ENCODE assay signal across 15 cellular contexts in genomic region chr12:5377997-5378596, GRCh38. TPM values are rescaled to one million over a fixed set of nuclear protein-coding genes. Genes with fewer than 3 reads are reported as not detected.
DNase-seq lines count a peak whose midpoint lies in the region; ATAC-seq, FAIRE-seq and TF ChIP-seq lines count a peak whose summit lies in the region.
"Had no signal": no experiment of that assay in that cellular context is flagged by ENCODE, and none has a peak within 500 bp of the region (broad histone marks: within the 10 kb centered on the region; RNA-seq: fewer than 3 reads in every experiment).

No MANE protein-coding gene starts in this region.

- H3K79me2 ChIP-seq in K562 (ENCODE audit: control insufficient read depth, insufficient read depth, low read length): no peaks in the 10 kb centered on the region

- H3K27ac Mint-ChIP-seq in activated CD4-positive, alpha-beta memory T cell treated with anti-CD3 and anti-CD28 coated beads, Interleukin-2, amount 10 ng/mL, durations not matched to agents 7 days and 5 days: no peak overlapping the region
- no peak overlapping the region for H3K27ac Mint-ChIP-seq in T-helper 17 cell
- H3K27ac Mint-ChIP-seq: activated CD4-positive, alpha-beta memory T cell treated with anti-CD3 and anti-CD28 coated beads for 36 hours; activated T-helper 2 cell treated with anti-CD3 and anti-CD28 coated beads, Interferon-gamma antibody, Interleukin-2, Interleukin-4, amounts not matched to agents 10 μg/mL and 5 μg/mL and 100 μg/mL, durations not matched to agents 14 hours and 24 hours and 36 hours; CD4-positive, CD25-positive, alpha-beta regulatory T cell had no signal

- intact Hi-C loops in K562 (cut with micrococcal nuclease): no loop called here

- no TSS peak for BruUV-seq in K562 (replicated peaks; lab: Mats Ljungman, UMichigan)

- H3K4me1 ChIP-seq in K562 (replicated peaks in 1 of 2; ENCODE audit: control insufficient read depth in 2 of 2, insufficient read depth in 2 of 2, low read length in 2 of 2): no peaks in the 10 kb centered on the region

- TF ChIP-seq EP300 in K562 (IDR thresholded peaks at IDR 0.05; ENCODE audit: low read length): no peak

- H3K9me1 ChIP-seq in K562 (ENCODE audit: control insufficient read depth, insufficient read depth, low read length): no peaks in the 10 kb centered on the region

- no peak overlapping the region for H3K4me3 Mint-ChIP-seq in activated CD4-positive, alpha-beta memory T cell treated with anti-CD3 and anti-CD28 coated beads, Interleukin-2, amount 10 ng/mL, durations not matched to agents 7 days and 5 days
- no peak overlapping the region for H3K4me3 Mint-ChIP-seq in T-helper 17 cell
- H3K4me3 Mint-ChIP-seq: activated CD4-positive, alpha-beta memory T cell treated with anti-CD3 and anti-CD28 coated beads for 36 hours; CD4-positive, CD25-positive, alpha-beta regulatory T cell had no signal

- TF ChIP-seq POLR2A in K562 (conservative IDR thresholded peaks at IDR 0.05): no peak

- no peaks in the 10 kb centered on the region for H3K4me1 Mint-ChIP-seq in activated CD4-positive, alpha-beta memory T cell treated with anti-CD3 and anti-CD28 coated beads, Interleukin-2, amount 10 ng/mL, durations not matched to agents 7 days and 5 days
- no peaks in the 10 kb centered on the region for H3K4me1 Mint-ChIP-seq in T-helper 17 cell
- H3K4me1 Mint-ChIP-seq: CD4-positive, CD25-positive, alpha-beta regulatory T cell had no signal

- in situ Hi-C loops in K562 (cut with MboI): no loop called here

- H3K36me3 Mint-ChIP-seq in activated CD4-positive, alpha-beta memory T cell treated with anti-CD3 and anti-CD28 coated beads, Interleukin-2, amount 10 ng/mL, durations not matched to agents 7 days and 5 days (ENCODE audit: low read depth): no peaks in the 10 kb centered on the region
- no peaks in the 10 kb centered on the region for H3K36me3 Mint-ChIP-seq in T-helper 17 cell (ENCODE audit: low read depth)
- H3K36me3 Mint-ChIP-seq: activated CD4-positive, alpha-beta memory T cell treated with anti-CD3 and anti-CD28 coated beads for 36 hours; CD4-positive, CD25-positive, alpha-beta regulatory T cell had no signal

- no peaks in the 10 kb centered on the region for H3K27me3 ChIP-seq in K562 (ENCODE audit: control insufficient read depth in 2 of 2, insufficient read depth in 2 of 2, low read length in 2 of 2)

- no peaks in the 10 kb centered on the region for H3K27me3 Mint-ChIP-seq in activated CD4-positive, alpha-beta memory T cell treated with anti-CD3 and anti-CD28 coated beads, Interleukin-2, amount 10 ng/mL, durations not matched to agents 7 days and 5 days
- H3K27me3 Mint-ChIP-seq in T-helper 17 cell: peaks cover 4% of the 10 kb centered on the region
- H3K27me3 Mint-ChIP-seq: activated CD4-positive, alpha-beta memory T cell treated with anti-CD3 and anti-CD28 coated beads for 36 hours had no signal

- FAIRE-seq in K562 (lab: Jason Lieb, UNC): no peak
- FAIRE-seq: astrocyte had no signal

- POLR2A ChIA-PET in K562 (lab: Yijun Ruan, JAX): no interaction called here
- POLR2A ChIA-PET in activated CD4-positive, alpha-beta memory T cell treated with anti-CD3 and anti-CD28 coated beads, Interleukin-2, amount 10 ng/mL, durations not matched to agents 7 days and 5 days (lab: Charles Lee): no interaction called here

- DNase-seq in Daoy (ENCODE audit: low read depth) (peak; percentile 29), NCI-H187 treated with DMSO at 0.1 percent for 48 hours (lab: John Stamatoyannopoulos, UW) (peak; percentile 72), K562 (ENCODE audit: extremely low read depth in 1 of 4, low spot score in 3 of 4) (no peak), renal cortical epithelial cell (ENCODE audit: low read depth) (peak; percentile 36), T-helper 17 cell (no peak)
- no peak for DNase-seq in activated CD4-positive, alpha-beta memory T cell treated with anti-CD3 and anti-CD28 coated beads, Interleukin-2, amount 10 ng/mL, durations not matched to agents 7 days and 5 days
- DNase-seq: activated CD4-positive, alpha-beta memory T cell treated with anti-CD3 and anti-CD28 coated beads for 36 hours; CD4-positive, CD25-positive, alpha-beta regulatory T cell; left cardiac atrium; NCI-H1436; substantia nigra had no signal

- H4K20me1 ChIP-seq in K562 (replicated peaks; ENCODE audit: control insufficient read depth, insufficient read depth, low read length): no peaks in the 10 kb centered on the region

- H3K27ac ChIP-seq in K562 (ENCODE audit: extremely low read depth, low read depth, low read length): no peak overlapping the region
- H3K27ac ChIP-seq: coronary artery had no signal

- H3K9me3 ChIP-seq in K562 (replicated peaks; ENCODE audit: control insufficient read depth, insufficient read depth, low read depth, low read length) (no peaks in the 10 kb centered on the region), T-helper 17 cell (ENCODE audit: control insufficient read depth, low read length, poor library complexity, severe bottlenecking) (no peaks in the 10 kb centered on the region)

- no peak for TF ChIP-seq RAD21 in K562 (CRISPR knock-in tag; conservative IDR thresholded peaks at IDR 0.05 in 1 of 2, IDR thresholded peaks at IDR 0.05 in 1 of 2)

- 4% methylated on average over 9 of the region's 12 CpGs for WGBS in K562 (ENCODE audit: insufficient coverage, low coverage, missing lambda C conversion rate)

- no peak overlapping the region for H3K4me2 ChIP-seq in K562 (ENCODE audit: insufficient read depth, low read length)

- no peaks in the 10 kb centered on the region for H3K9me3 Mint-ChIP-seq in activated CD4-positive, alpha-beta memory T cell treated with anti-CD3 and anti-CD28 coated beads, Interleukin-2, amount 10 ng/mL, durations not matched to agents 7 days and 5 days
- H3K9me3 Mint-ChIP-seq: activated CD4-positive, alpha-beta memory T cell treated with anti-CD3 and anti-CD28 coated beads for 36 hours; activated T-helper 2 cell treated with anti-CD3 and anti-CD28 coated beads, Interferon-gamma antibody, Interleukin-2, Interleukin-4, amounts not matched to agents 10 μg/mL and 5 μg/mL and 100 μg/mL, durations not matched to agents 14 hours and 24 hours and 36 hours had no signal

- H3K4me3 ChIP-seq in K562: no peak overlapping the region
- H3K4me3 ChIP-seq: coronary artery had no signal

- CTCF ChIA-PET in K562 (lab: Yijun Ruan, JAX; ENCODE audit: low intra/inter-chr PET ratio): no interaction called here
- CTCF ChIA-PET in activated CD4-positive, alpha-beta memory T cell treated with anti-CD3 and anti-CD28 coated beads, Interleukin-2, amount 10 ng/mL, durations not matched to agents 7 days and 5 days (lab: Charles Lee): no interaction called here

- no peaks in the 10 kb centered on the region for H3K36me3 ChIP-seq in K562 (ENCODE audit: control insufficient read depth, insufficient read depth, low read length)

- H3K9ac ChIP-seq in K562 (ENCODE audit: insufficient read depth in 1 of 2, low read depth in 2 of 2, low read length in 2 of 2): no peak overlapping the region

- TF ChIP-seq CTCF in K562 (IDR thresholded peaks at IDR 0.05 in 2 of 3, conservative IDR thresholded peaks at IDR 0.05 in 1 of 3; ENCODE audit: insufficient read depth in 2 of 3, low read depth in 1 of 3, low read length in 3 of 3): no peak

- no peak overlapping the region for H2AFZ ChIP-seq in K562 (ENCODE audit: low read depth, low read length)

- ATAC-seq in K562 (no peak), GM18867 (IDR thresholded peaks at IDR 0.05; ENCODE audit: unreplicated experiment) (no peak), T-helper 17 cell (no peak)
- ATAC-seq: left cardiac atrium had no signal

TF ChIP-seq in K562, 482 proteins besides CTCF, POLR2A, EP300 and RAD21 (continues in another document):
- TF ChIP-seq MEIS2 (IDR thresholded peaks at IDR 0.05; ENCODE audit: partially characterized antibody) (peak; percentile 29), ZNF431 (CRISPR knock-in tag; IDR thresholded peaks at IDR 0.05) (no peak)

RNA-seq across cellular contexts. Expression of gene NTF3, which starts 53.8 kb away (rescaled TPM):
- 12.7 and 25.3 TPM in 2 replicates for total RNA-seq in Daoy (2014; rRNA removed; shearing (Covaris generic))
- total RNA-seq in K562 (2011; cell fraction: chromatin; rRNA removed; ENCODE audit: low replicate concordance): not detected in 2 replicates
- total RNA-seq in K562 (2011; cell fraction: nucleolus; rRNA removed): not detected in 2 replicates
- not detected in 2 replicates for total RNA-seq in K562 (2011; cell fraction: nucleoplasm; rRNA removed)
- not detected in 2 replicates for total RNA-seq in K562 (2014; rRNA removed)
- total RNA-seq in K562 (2014; rRNA removed; fragmentation: Illumina TruSeq; extraction: Trizol): not detected in 2 replicates
- total RNA-seq in K562 (2015; rRNA removed; fragmentation: Illumina TruSeq; extraction: Trizol): not detected in 2 replicates
- not detected in 2 replicates for total RNA-seq in K562 (2021)
- not detected in 2 replicates for polyA plus RNA-seq in K562 (2011; rRNA removed)
- polyA plus RNA-seq in K562 (2011; cell fraction: cytosol; rRNA removed): not detected in 2 replicates
- polyA plus RNA-seq in K562 (2011; cell fraction: nucleus; rRNA removed): not detected in 2 replicates
- polyA plus RNA-seq in K562 (2012): not detected in 2 replicates
- not detected in 2 replicates for polyA plus RNA-seq in K562 (2014; fragmentation: Illumina TruSeq; extraction: Trizol)
- polyA plus RNA-seq in K562 (2014; fragmentation: Nextera tagmentation; extraction: Ambion mirVana): not detected
- not detected in 2 replicates for polyA plus RNA-seq in K562 (2014; rRNA removed)
- not detected in 2 replicates for polyA minus RNA-seq in K562 (2011; rRNA and poly(A)+ RNA removed)
- not detected in 2 replicates for polyA minus RNA-seq in K562 (2011; cell fraction: cytosol; rRNA and poly(A)+ RNA removed)
- not detected in 2 replicates for polyA minus RNA-seq in K562 (2011; cell fraction: nucleus; rRNA and poly(A)+ RNA removed)
- 3.3 and 3.6 TPM in 2 replicates for total RNA-seq in renal cortical epithelial cell
- total RNA-seq in activated CD4-positive, alpha-beta memory T cell treated with anti-CD3 and anti-CD28 coated beads, Interleukin-2, amount 10 ng/mL, durations not matched to agents 7 days and 5 days: not detected
- not detected for total RNA-seq in T-helper 17 cell
- total RNA-seq: activated CD4-positive, alpha-beta memory T cell treated with anti-CD3 and anti-CD28 coated beads for 36 hours; activated T-helper 2 cell treated with anti-CD3 and anti-CD28 coated beads, Interferon-gamma antibody, Interleukin-2, Interleukin-4, amounts not matched to agents 10 μg/mL and 5 μg/mL and 100 μg/mL, durations not matched to agents 14 hours and 24 hours and 36 hours; CD4-positive, CD25-positive, alpha-beta regulatory T cell had no signal
- polyA plus RNA-seq: CD4-positive, CD25-positive, alpha-beta regulatory T cell had no signal

Comparison
In these comparisons a context has a peak if more than half of its experiments do, and no peak if none do; other contexts are left out.
1. DNase-seq: peak in Daoy (single experiment), NCI-H187 treated with DMSO at 0.1 percent for 48 hours (single experiment) and renal cortical epithelial cell (single experiment); none in K562 (0 of 4), activated CD4-positive, alpha-beta memory T cell treated with anti-CD3 and anti-CD28 coated beads, Interleukin-2, amount 10 ng/mL, durations not matched to agents 7 days and 5 days (single experiment) and T-helper 17 cell (0 of 3).